1 cellular context compared by ENCODE assay signal in genomic region chr10:99732033-99732912, GRCh38.
TF ChIP-seq lines count a peak whose summit lies in the region.

TSS of gene COX15 (minus strand) at chr10:99732127. CDS start at chr10:99732049, 78 bp downstream.
TSS of gene CUTC (plus strand) at chr10:99732234. CDS start at chr10:99732349, 115 bp downstream.

TF ChIP-seq in HEK293, 187 proteins besides CTCF, POLR2A, EP300 and RAD21 (continued from another document):
- TF ChIP-seq ZNF692 (tag by site-specific recombination; IDR thresholded peaks at IDR 0.05): peak; percentile 15; the same call in 1 of the 2 replicates
- TF ChIP-seq ZFHX2 (tag by site-specific recombination; conservative IDR thresholded peaks at IDR 0.05): peak; percentile 88
- peak; percentile 45; the same call in 1 of the 2 replicates for TF ChIP-seq TRIM28 (IDR thresholded peaks at IDR 0.05; ENCODE audit: borderline replicate concordance, low read length)
- TF ChIP-seq ZBTB7A (tag by site-specific recombination; IDR thresholded peaks at IDR 0.05; ENCODE audit: low read depth): 0 out of 2 replicates have a peak, but pooled peaks have one; percentile 30
- peak; percentile 74; the same call in 1 of the 2 replicates for TF ChIP-seq KLF8 (tag by site-specific recombination; IDR thresholded peaks at IDR 0.05)
- peak; percentile 57 for TF ChIP-seq ZFP37 (tag by site-specific recombination; IDR thresholded peaks at IDR 0.05)
- peak; percentile 85 for TF ChIP-seq ZNF366 (tag by site-specific recombination; conservative IDR thresholded peaks at IDR 0.05)
- TF ChIP-seq SCRT1 (tag by site-specific recombination; IDR thresholded peaks at IDR 0.05; ENCODE audit: borderline replicate concordance): 0 out of 2 replicates have a peak, but pooled peaks have one; percentile 17
- TF ChIP-seq ZNF518A (tag by site-specific recombination; conservative IDR thresholded peaks at IDR 0.05; ENCODE audit: low read depth): peak; percentile 96
- peak; percentile 62; the same call in 1 of the 2 replicates for TF ChIP-seq ZNF449 (tag by site-specific recombination; IDR thresholded peaks at IDR 0.05)
- TF ChIP-seq ZNF148 (tag by site-specific recombination; IDR thresholded peaks at IDR 0.05; ENCODE audit: borderline replicate concordance): no peak
- peak; percentile 99 for TF ChIP-seq ZBTB17 (tag by site-specific recombination; IDR thresholded peaks at IDR 0.05)
- 0 out of 2 replicates have a peak, but pooled peaks have one; percentile 23 for TF ChIP-seq ZNF660 (tag by site-specific recombination; IDR thresholded peaks at IDR 0.05)
- peak; percentile 85 for TF ChIP-seq SP3 (tag by site-specific recombination; IDR thresholded peaks at IDR 0.05)
- TF ChIP-seq ZNF391 (tag by site-specific recombination; IDR thresholded peaks at IDR 0.05; ENCODE audit: borderline replicate concordance, low read depth): no peak
- peak; percentile 42; the same call in 1 of the 2 replicates for TF ChIP-seq SP7 (tag by site-specific recombination; IDR thresholded peaks at IDR 0.05)
- TF ChIP-seq ZNF777 (tag by site-specific recombination; IDR thresholded peaks at IDR 0.05; ENCODE audit: borderline replicate concordance): no peak
- peak; percentile 77 for TF ChIP-seq IKZF3 (tag by site-specific recombination; IDR thresholded peaks at IDR 0.05)
- TF ChIP-seq ZNF704 (tag by site-specific recombination; IDR thresholded peaks at IDR 0.05): no peak
- peak; percentile 65; the same call in 1 of the 2 replicates for TF ChIP-seq GLIS1 (tag by site-specific recombination; IDR thresholded peaks at IDR 0.05)
- TF ChIP-seq ZNF830 (tag by site-specific recombination; IDR thresholded peaks at IDR 0.05; ENCODE audit: low read depth): no peak
- TF ChIP-seq HOXA7 (CRISPR knock-in tag; IDR thresholded peaks at IDR 0.05; ENCODE audit: borderline replicate concordance): no peak
- TF ChIP-seq ZNF561 (tag by site-specific recombination; IDR thresholded peaks at IDR 0.05; ENCODE audit: borderline replicate concordance): no peak; the same call in 1 of the 2 replicates
- TF ChIP-seq ZXDB (tag by site-specific recombination; IDR thresholded peaks at IDR 0.05): peak; percentile 66
- TF ChIP-seq ZNF140 (tag by site-specific recombination; IDR thresholded peaks at IDR 0.05): no peak
- TF ChIP-seq HOXD13 (CRISPR knock-in tag; IDR thresholded peaks at IDR 0.05; ENCODE audit: borderline replicate concordance): no peak
- peak; percentile 61; the same call in 1 of the 2 replicates for TF ChIP-seq ZBTB48 (tag by site-specific recombination; IDR thresholded peaks at IDR 0.05)
- peak; percentile 100 for TF ChIP-seq ZBTB26 (tag by site-specific recombination; optimal IDR thresholded peaks at IDR 0.05)
- no peak for TF ChIP-seq ZNF555 (tag by site-specific recombination; conservative IDR thresholded peaks at IDR 0.05)
- no peak for TF ChIP-seq ZNF23 (tag by site-specific recombination; IDR thresholded peaks at IDR 0.05; ENCODE audit: borderline replicate concordance)
- TF ChIP-seq ZNF768 (tag by site-specific recombination; IDR thresholded peaks at IDR 0.05): no peak
- TF ChIP-seq ZNF580 (tag by site-specific recombination; IDR thresholded peaks at IDR 0.05): 0 out of 2 replicates have a peak, but pooled peaks have one; percentile 5
- no peak for TF ChIP-seq ZNF664 (tag by site-specific recombination; IDR thresholded peaks at IDR 0.05)
- peak; percentile 61; the same call in 1 of the 2 replicates for TF ChIP-seq PBX3 (CRISPR knock-in tag; IDR thresholded peaks at IDR 0.05)
- no peak for TF ChIP-seq ZSCAN23 (tag by site-specific recombination; IDR thresholded peaks at IDR 0.05)
- TF ChIP-seq GLIS2 (tag by site-specific recombination; IDR thresholded peaks at IDR 0.05): peak; percentile 69; the same call in 1 of the 2 replicates
- no peak for TF ChIP-seq ZNF521 (tag by site-specific recombination; IDR thresholded peaks at IDR 0.05)
- peak; percentile 27; the same call in 1 of the 2 replicates for TF ChIP-seq KLF17 (tag by site-specific recombination; IDR thresholded peaks at IDR 0.05)
- TF ChIP-seq GFI1B (tag by site-specific recombination; IDR thresholded peaks at IDR 0.05): 0 out of 2 replicates have a peak, but pooled peaks have one; percentile 20
- TF ChIP-seq ZEB2 (tag by site-specific recombination; IDR thresholded peaks at IDR 0.05): peak; percentile 55; the same call in 1 of the 2 replicates
- TF ChIP-seq RBAK (tag by site-specific recombination; IDR thresholded peaks at IDR 0.05): no peak
- TF ChIP-seq ZSCAN30 (tag by site-specific recombination; IDR thresholded peaks at IDR 0.05): no peak; the same call in 1 of the 2 replicates
- TF ChIP-seq ZNF221 (tag by site-specific recombination; IDR thresholded peaks at IDR 0.05; ENCODE audit: borderline replicate concordance): no peak
- no peak for TF ChIP-seq YY2 (tag by site-specific recombination; IDR thresholded peaks at IDR 0.05)
- TF ChIP-seq ZNF362 (tag by site-specific recombination; IDR thresholded peaks at IDR 0.05): 0 out of 2 replicates have a peak, but pooled peaks have one; percentile 19
TF ChIP-seq in HEK293: peak in this region for 50.
